ENCODE assay signal across 26 cellular contexts in the genomic region with DNA sequence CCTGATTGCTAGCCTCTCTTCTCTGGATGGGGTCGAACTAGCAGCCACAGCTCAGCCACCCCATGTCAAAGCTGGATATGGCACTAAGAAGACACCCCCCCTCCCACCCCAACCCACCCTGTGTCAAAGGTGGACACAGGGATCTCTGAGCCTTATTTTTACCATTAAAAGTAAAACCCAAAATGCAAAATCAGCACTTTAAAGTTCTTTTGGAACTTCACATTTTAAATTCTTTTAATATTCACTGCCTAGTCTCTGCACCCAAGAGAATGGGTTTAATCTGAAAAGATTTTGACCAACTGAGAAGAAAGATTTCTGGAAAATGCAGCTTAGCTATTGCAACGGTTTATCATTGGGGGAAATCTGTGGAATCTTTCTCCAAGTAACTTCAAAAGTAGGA.
"Had no signal": no experiment of that assay in that cellular context is flagged by ENCODE, and none has a peak within 500 bp of the region (broad histone marks: within the 10 kb centered on the region; RNA-seq: fewer than 3 reads in every experiment).

No MANE protein-coding gene starts in this region.

- H3K36me3 ChIP-seq: prostate gland had no signal

- ATAC-seq: heart left ventricle; right cardiac atrium; stimulated activated memory B cell treated with anti-CD40 and anti-IgM and Interleukin-4, amounts not matched to agents 10 μg/mL and 1 μg/mL and 100 μg/mL, for 72 hours; stimulated activated naive CD8-positive, alpha-beta T cell treated with anti-CD3 and anti-CD28 coated beads, Interleukin-15, amount 100 ng/mL, for 72 hours; upper lobe of right lung had no signal

- DNase-seq: heart left ventricle; hypothalamus; islet precursor cell; left ventricle myocardium inferior; mesendoderm; naive B cell; nucleus accumbens; posterior cingulate gyrus; retina; right cardiac atrium; sigmoid colon; spleen; stimulated activated CD4-positive, alpha-beta T cell treated with anti-CD3 and anti-CD28 coated beads, Interleukin-4, amount 100 ng/mL, for 24 hours; stimulated activated naive CD4-positive, alpha-beta T cell treated with Interleukin-2 at 50 U/mL for 16 hours; stimulated activated naive CD8-positive, alpha-beta T cell treated with anti-CD3 and anti-CD28 coated beads, Interleukin-15, amount 100 ng/mL, for 72 hours; tibial artery; trophoblast cell; upper lobe of right lung had no signal

- H3K4me3 Mint-ChIP-seq: mesothelial cell of epicardium; naive B cell; nephron; neural crest cell; stimulated activated memory B cell treated with anti-CD40 and anti-IgM and Interleukin-4, amounts not matched to agents 10 μg/mL and 1 μg/mL and 100 μg/mL, for 72 hours; stimulated activated naive CD8-positive, alpha-beta T cell treated with anti-CD3 and anti-CD28 coated beads, Interleukin-15, amount 100 ng/mL, for 72 hours had no signal

- H3K27ac ChIP-seq: left ventricle myocardium inferior, prostate gland, thoracic aorta, tibial artery, upper lobe of right lung had no signal

- H3K4me1 ChIP-seq: prostate gland had no signal

- H3K4me3 ChIP-seq: heart left ventricle, left ventricle myocardium inferior, lung, pancreas, prostate gland, sigmoid colon, spleen, thoracic aorta, tibial artery, upper lobe of right lung had no signal

- H3K9me3 ChIP-seq: heart left ventricle, left ventricle myocardium inferior, pancreas, prostate gland, sigmoid colon, spleen, thoracic aorta, tibial artery, upper lobe of right lung had no signal

- H3K27ac Mint-ChIP-seq: mesothelial cell of epicardium; naive B cell; nephron; stimulated activated memory B cell treated with anti-CD40 and anti-IgM and Interleukin-4, amounts not matched to agents 10 μg/mL and 1 μg/mL and 100 μg/mL, for 72 hours; stimulated activated naive CD8-positive, alpha-beta T cell treated with anti-CD3 and anti-CD28 coated beads, Interleukin-15, amount 100 ng/mL, for 72 hours had no signal

- H3K27me3 ChIP-seq: heart left ventricle, pancreas, sigmoid colon, spleen, tibial artery, upper lobe of right lung had no signal

- H3K9me3 Mint-ChIP-seq: mesothelial cell of epicardium; nephron; neural crest cell; stimulated activated memory B cell treated with anti-CD40 and anti-IgM and Interleukin-4, amounts not matched to agents 10 μg/mL and 1 μg/mL and 100 μg/mL, for 72 hours; stimulated activated naive CD8-positive, alpha-beta T cell treated with anti-CD3 and anti-CD28 coated beads, Interleukin-15, amount 100 ng/mL, for 72 hours had no signal

- H3K27me3 Mint-ChIP-seq: stimulated activated naive CD8-positive, alpha-beta T cell treated with anti-CD3 and anti-CD28 coated beads, Interleukin-15, amount 100 ng/mL, for 72 hours had no signal

- H3K36me3 Mint-ChIP-seq: naive B cell; stimulated activated memory B cell treated with anti-CD40 and anti-IgM and Interleukin-4, amounts not matched to agents 10 μg/mL and 1 μg/mL and 100 μg/mL, for 72 hours had no signal
